8 cellular contexts compared by ENCODE assay signal in the genomic region with DNA sequence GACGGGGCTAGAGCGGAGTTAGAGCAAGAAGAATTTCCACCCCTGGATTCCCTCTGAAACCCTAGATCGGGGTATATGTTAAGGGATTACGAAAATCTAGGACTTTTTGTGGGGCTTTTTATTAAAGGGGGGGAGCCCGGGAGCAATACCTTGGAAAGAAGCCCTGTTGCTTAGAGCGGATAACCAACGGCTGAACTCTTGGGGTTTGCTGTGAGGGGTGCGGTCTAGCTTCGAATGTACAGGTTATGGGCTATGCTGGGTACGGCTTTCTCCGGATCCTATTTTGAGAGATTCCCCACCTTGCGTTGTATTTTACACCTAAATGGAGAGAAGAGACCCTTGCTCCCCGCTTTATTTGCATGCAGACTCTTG. TPM values are rescaled to one million over a fixed set of nuclear protein-coding genes. Genes with fewer than 3 reads are reported as not detected.
DNase-seq lines count a peak whose midpoint lies in the region; ATAC-seq and TF ChIP-seq lines count a peak whose summit lies in the region.

No MANE protein-coding gene starts in this region.

- no peak overlapping the region for H3K27ac Mint-ChIP-seq in activated naive CD8-positive, alpha-beta T cell treated with anti-CD3 and anti-CD28 coated beads, Interleukin-2, amount 50 U/mL, for 24 hours

- intact Hi-C loops in tibial artery (cut with DNase I; ENCODE audit: low total_unique reads), result loop anchor here (2.0 to 10.0 kb wide), 2 partner anchors 29 to 169 kb away; no protein-coding TSS in a partner anchor

- no peak for DNase-seq in activated naive CD8-positive, alpha-beta T cell treated with anti-CD3 and anti-CD28 coated beads, Interleukin-2, amount 50 U/mL, for 24 hours
- DNase-seq in kidney epithelial cell (ENCODE audit: low read depth) (no peak), tibial artery (no peak), NCI-H1436 (lab: John Stamatoyannopoulos, UW) (no peak)

- H3K27me3 Mint-ChIP-seq in activated naive CD8-positive, alpha-beta T cell treated with anti-CD3 and anti-CD28 coated beads, Interleukin-2, amount 50 U/mL, for 24 hours, result peaks cover 18% of the 10 kb centered on the region

- H3K27me3 ChIP-seq in HUES6 (ENCODE audit: control insufficient read depth, insufficient read depth, low read length) (peaks cover 6% of the 10 kb centered on the region; the same call in 1 of the 2 replicates), kidney epithelial cell (ENCODE audit: control insufficient read depth, insufficient read depth, low read length) (no peaks in the 10 kb centered on the region), tibial artery (no peaks in the 10 kb centered on the region)

- H3K4me1 ChIP-seq in ES-I3 (ENCODE audit: insufficient read depth, low read length) (peaks cover 9% of the 10 kb centered on the region; the same call in 1 of the 2 replicates), HUES6 (ENCODE audit: control insufficient read depth, insufficient read depth, low read length) (peaks cover 17% of the 10 kb centered on the region), tibial artery (peaks cover 0 to 27% (median 12%) of the 10 kb centered on the region in 4 donors)

- TF ChIP-seq POLR2A in GM18505 (IDR thresholded peaks at IDR 0.05; ENCODE audit: borderline replicate concordance, extremely low read depth, insufficient read depth, insufficient read length), result no peak

- H3K9me3 ChIP-seq in ES-I3 (ENCODE audit: control insufficient read depth, insufficient read depth, low read length) (no peaks in the 10 kb centered on the region), HUES6 (ENCODE audit: control insufficient read depth, insufficient read depth, low read depth, low read length) (no peaks in the 10 kb centered on the region), tibial artery (no peaks in the 10 kb centered on the region)

- peak overlapping the region; percentile 78 for H3K4me3 Mint-ChIP-seq in activated naive CD8-positive, alpha-beta T cell treated with anti-CD3 and anti-CD28 coated beads, Interleukin-2, amount 50 U/mL, for 24 hours

- no peaks in the 10 kb centered on the region for H3K9me3 Mint-ChIP-seq in activated naive CD8-positive, alpha-beta T cell treated with anti-CD3 and anti-CD28 coated beads, Interleukin-2, amount 50 U/mL, for 24 hours

- H3K4me1 Mint-ChIP-seq in activated naive CD8-positive, alpha-beta T cell treated with anti-CD3 and anti-CD28 coated beads, Interleukin-2, amount 50 U/mL, for 24 hours, result peaks cover 31% of the 10 kb centered on the region

- TF ChIP-seq CTCF in kidney epithelial cell (IDR thresholded peaks at IDR 0.05; ENCODE audit: insufficient read depth, low read length, poor library complexity, severe bottlenecking) (no peak), tibial artery (IDR thresholded peaks at IDR 0.05) (no peak)

- H3K36me3 Mint-ChIP-seq in activated naive CD8-positive, alpha-beta T cell treated with anti-CD3 and anti-CD28 coated beads, Interleukin-2, amount 50 U/mL, for 24 hours (ENCODE audit: low read depth), result peaks cover 8% of the 10 kb centered on the region

- H3K4me3 ChIP-seq in HUES6 (ENCODE audit: low read depth, low read length), result peak overlapping the region; percentile 96
- H3K4me3 ChIP-seq in kidney epithelial cell (ENCODE audit: low read depth, low read length), result peak overlapping the region; percentile 95
- H3K4me3 ChIP-seq in tibial artery, result peak overlapping the region; percentile 98 to 99

- ATAC-seq in activated naive CD8-positive, alpha-beta T cell treated with anti-CD3 and anti-CD28 coated beads, Interleukin-2, amount 50 U/mL, for 24 hours, result no peak
- ATAC-seq in GM19023 (IDR thresholded peaks at IDR 0.05; ENCODE audit: unreplicated experiment) (no peak), GM18505 (IDR thresholded peaks at IDR 0.05; ENCODE audit: unreplicated experiment) (no peak)

- H3K27ac ChIP-seq in HUES6 (ENCODE audit: low read depth, low read length) (no peak overlapping the region), tibial artery (peak overlapping the region; percentile 87 to 90)

- no peaks in the 10 kb centered on the region for H3K36me3 ChIP-seq in ES-I3 (ENCODE audit: insufficient read depth, low read length)
- no peaks in the 10 kb centered on the region for H3K36me3 ChIP-seq in HUES6 (ENCODE audit: control insufficient read depth, insufficient read depth, low read length)
- no peaks in the 10 kb centered on the region for H3K36me3 ChIP-seq in kidney epithelial cell (ENCODE audit: control insufficient read depth, insufficient read depth, low read length)
- no peaks in the 10 kb centered on the region for H3K36me3 ChIP-seq in tibial artery

- peak overlapping the region; percentile 60; the same call in 1 of the 2 replicates for H3K9ac ChIP-seq in ES-I3 (ENCODE audit: low read depth, low read length)
- no peak overlapping the region for H3K9ac ChIP-seq in HUES6 (ENCODE audit: low read length)

RNA-seq across cellular contexts. Expression of gene DYRK3, which starts 0.6 kb away (rescaled TPM):
- 14.8 and 17.9 TPM in 2 replicates for total RNA-seq in kidney epithelial cell

RNA-seq across cellular contexts. Expression of gene EIF2D, which starts 23.7 kb away (rescaled TPM):
- 54.3 and 55.4 TPM in 2 replicates for total RNA-seq in kidney epithelial cell

RNA-seq across cellular contexts. Expression of gene MAPKAPK2, which starts 48.7 kb away (rescaled TPM):
- total RNA-seq in kidney epithelial cell, result 64.0 and 76.3 TPM in 2 replicates
